Comparison of ENCODE assay signal across 8 cellular contexts in genomic region chr2:175181877-175182308, GRCh38. TPM values are rescaled to one million over a fixed set of nuclear protein-coding genes. Genes with fewer than 3 reads are reported as not detected.
DNase-seq lines count a peak whose midpoint lies in the region; ATAC-seq and TF ChIP-seq lines count a peak whose summit lies in the region.

No MANE protein-coding gene starts in this region.

- CTCF ChIA-PET in OCI-LY7 (lab: Charles Lee; ENCODE audit: unreplicated experiment), result no interaction called here

- peaks cover 44% of the 10 kb centered on the region for H3K79me2 ChIP-seq in OCI-LY7 (ENCODE audit: insufficient read depth, low read depth, low read length)

- no peak for ATAC-seq in GM21737 (IDR thresholded peaks at IDR 0.05; ENCODE audit: unreplicated experiment)

- POLR2A ChIA-PET in OCI-LY7 (lab: Charles Lee), result interaction anchor here (0.6 to 1.0 kb wide), 4 partner anchors 45 to 97 kb away, joined by 3 read pairs; no protein-coding TSS in a partner anchor

- peaks cover 31% of the 10 kb centered on the region for H3K4me1 ChIP-seq in OCI-LY7 (ENCODE audit: insufficient read depth, low read length, poor library complexity, severe bottlenecking)

- H3K27ac Mint-ChIP-seq in progenitor cell of endocrine pancreas, result peak overlapping the region; percentile 95

- H3K36me3 ChIP-seq in OCI-LY7 (ENCODE audit: insufficient read depth, low read length), result peaks cover 42% of the 10 kb centered on the region

- H3K4me2 ChIP-seq in OCI-LY7 (ENCODE audit: low read length), result peak overlapping the region; percentile 69

- H3K27me3 Mint-ChIP-seq in progenitor cell of endocrine pancreas, result no peaks in the 10 kb centered on the region

- TSS peak; percentile 96 for BruUV-seq in OCI-LY7 (replicated peaks; lab: Mats Ljungman, UMichigan)

- H3K4me3 ChIP-seq in GM12864 (ENCODE audit: low read depth, low read length), result peak overlapping the region; percentile 57
- peak overlapping the region; percentile 85 for H3K4me3 ChIP-seq in OCI-LY7 (ENCODE audit: low read depth, low read length, poor library complexity, severe bottlenecking)
- H3K4me3 ChIP-seq in epithelial cell of esophagus (ENCODE audit: low read length), result peak overlapping the region; percentile 66

- H3K36me3 Mint-ChIP-seq in progenitor cell of endocrine pancreas (ENCODE audit: insufficient read depth), result peaks cover 7% of the 10 kb centered on the region

- H3K4me3 Mint-ChIP-seq in progenitor cell of endocrine pancreas (ENCODE audit: low read depth), result peak overlapping the region; percentile 96

- TF ChIP-seq CTCF in GM12864 (IDR thresholded peaks at IDR 0.05; ENCODE audit: low read depth, low read length, missing control alignments) (no peak), OCI-LY7 (conservative IDR thresholded peaks at IDR 0.05; ENCODE audit: low read length) (no peak), epithelial cell of esophagus (IDR thresholded peaks at IDR 0.05; ENCODE audit: insufficient read depth, low read depth, low read length, missing control alignments) (no peak), progenitor cell of endocrine pancreas (IDR thresholded peaks at IDR 0.05; ENCODE audit: unreplicated experiment) (no peak), GM10266 (IDR thresholded peaks at IDR 0.05; ENCODE audit: control insufficient read depth, insufficient read depth, low read depth, missing control alignments) (no peak)

- intact Hi-C loops in OCI-LY7 (cut with micrococcal nuclease; ENCODE audit: unreplicated experiment), result loop anchor here (1.0 to 10.0 kb wide), 4 partner anchors 14 to 823 kb away; partner anchors contain the start of genes ATF2 and LNPK

- DNase-seq in GM12864 (ENCODE audit: low read depth), result no peak
- no peak for DNase-seq in OCI-LY7 (ENCODE audit: low spot score)
- no peak for DNase-seq in epithelial cell of esophagus (ENCODE audit: low read depth)
- no peak for DNase-seq in progenitor cell of endocrine pancreas (ENCODE audit: low spot score, unreplicated experiment)
- DNase-seq in GM10266 (ENCODE audit: extremely low spot score), result no peak
- DNase-seq in HK-2 (ENCODE audit: unreplicated experiment), result no peak
- no peak for DNase-seq in NCI-H1105 treated with DMSO at 0.1 percent for 48 hours (lab: John Stamatoyannopoulos, UW)

- H3K9me3 ChIP-seq in OCI-LY7 (ENCODE audit: low read length), result no peaks in the 10 kb centered on the region

- H4K20me1 ChIP-seq in OCI-LY7 (ENCODE audit: insufficient read depth, low read length), result peaks cover 35% of the 10 kb centered on the region

- H3K9me2 ChIP-seq in OCI-LY7 (ENCODE audit: insufficient read depth, low read length), result no peaks in the 10 kb centered on the region

- peak overlapping the region; percentile 67 for H3K27ac ChIP-seq in OCI-LY7 (ENCODE audit: low read depth, low read length, poor library complexity, severe bottlenecking)

- H2AFZ ChIP-seq in OCI-LY7 (ENCODE audit: low read length), result peak overlapping the region; percentile 92

- peaks cover 4% of the 10 kb centered on the region for H3K9me3 Mint-ChIP-seq in progenitor cell of endocrine pancreas (ENCODE audit: low read depth)

- peaks cover 7% of the 10 kb centered on the region for H3K4me1 Mint-ChIP-seq in progenitor cell of endocrine pancreas (ENCODE audit: low read depth)

RNA-seq across cellular contexts. Expression of gene ATP5MC3, which starts 0.4 kb away (rescaled TPM):
- 149 and 161 TPM in 2 replicates for total RNA-seq in OCI-LY7 (2014; rRNA removed; shearing (Covaris generic))
- total RNA-seq in OCI-LY7 (2022) (300 and 371 TPM in 2 replicates), progenitor cell of endocrine pancreas (185 and 192 TPM in 2 replicates)

RNA-seq across cellular contexts. Expression of gene ATF2, which starts 13.9 kb away (rescaled TPM):
- total RNA-seq in OCI-LY7 (2014; rRNA removed; shearing (Covaris generic)), result 22.3 and 22.7 TPM in 2 replicates
- total RNA-seq in OCI-LY7 (2022), result 40.8 and 43.3 TPM in 2 replicates
- total RNA-seq in progenitor cell of endocrine pancreas, result 58.9 and 69.8 TPM in 2 replicates
